1 cellular context compared by ENCODE assay signal in genomic region chr1:54417123-54417522, GRCh38.
TF ChIP-seq lines count a peak whose summit lies in the region.

No MANE protein-coding gene starts in this region.

TF ChIP-seq in H1, 55 proteins besides CTCF, POLR2A, EP300 and RAD21:
- TF ChIP-seq KDM4A (IDR thresholded peaks at IDR 0.05; ENCODE audit: low read depth, low read length, severe bottlenecking) (no peak), BACH1 (IDR thresholded peaks at IDR 0.05; ENCODE audit: low read length) (no peak), ASH2L (IDR thresholded peaks at IDR 0.05; ENCODE audit: low read length) (no peak), SP2 (IDR thresholded peaks at IDR 0.05; ENCODE audit: low read length) (no peak), POU5F1 (IDR thresholded peaks at IDR 0.05; ENCODE audit: low read depth, low read length) (no peak), FOSL1 (IDR thresholded peaks at IDR 0.05; ENCODE audit: insufficient read depth, low read depth, low read length) (no peak), SIRT6 (IDR thresholded peaks at IDR 0.05; ENCODE audit: low read length) (no peak), CBX5 (IDR thresholded peaks at IDR 0.05; ENCODE audit: low read depth, low read length) (no peak), E2F6 (IDR thresholded peaks at IDR 0.05) (no peak), CTBP2 (IDR thresholded peaks at IDR 0.05; ENCODE audit: borderline replicate concordance, insufficient read depth, insufficient read length, low read length) (no peak), SUZ12 (IDR thresholded peaks at IDR 0.05; ENCODE audit: low read length) (no peak), MAFK (IDR thresholded peaks at IDR 0.05; ENCODE audit: low read depth, low read length) (no peak), CHD2 (IDR thresholded peaks at IDR 0.05; ENCODE audit: low read length) (no peak), RXRA (IDR thresholded peaks at IDR 0.05; ENCODE audit: insufficient read depth, low read depth, low read length) (no peak), SIN3A (conservative IDR thresholded peaks at IDR 0.05 in 1 of 2, IDR thresholded peaks at IDR 0.05 in 1 of 2; ENCODE audit: low read depth in 1 of 2, low read length in 2 of 2) (no peak), ATF3 (IDR thresholded peaks at IDR 0.05; ENCODE audit: insufficient read depth, low read depth, low read length) (no peak)
